ENCODE assay signal across 1 cellular context in genomic region chr5:125301704-125302103, GRCh38.
TF ChIP-seq lines count a peak whose summit lies in the region.

No MANE protein-coding gene starts in this region.

TF ChIP-seq in GM23338, 12 proteins besides CTCF, POLR2A, EP300 and RAD21 (continued from another document):
- TF ChIP-seq ZNF462 (CRISPR knock-in tag; IDR thresholded peaks at IDR 0.05): no peak
- TF ChIP-seq EZH2 (IDR thresholded peaks at IDR 0.05; ENCODE audit: low read depth, unreplicated experiment): no peak
- no peak for TF ChIP-seq CREB1 (CRISPR knock-in tag; IDR thresholded peaks at IDR 0.05; ENCODE audit: low read depth)
- no peak for TF ChIP-seq STAT1 (IDR thresholded peaks at IDR 0.05; ENCODE audit: unreplicated experiment)
